8 cellular contexts compared by ENCODE assay signal in genomic region chr6:159693894-159694545, GRCh38. TPM values are rescaled to one million over a fixed set of nuclear protein-coding genes. Genes with fewer than 3 reads are reported as not detected.
DNase-seq lines count a peak whose midpoint lies in the region; ATAC-seq and TF ChIP-seq lines count a peak whose summit lies in the region.

No MANE protein-coding gene starts in this region.

- DNase-seq in DMS79 treated with DMSO at 0.1 percent for 48 hours (lab: John Stamatoyannopoulos, UW) (peak; percentile 57), PC-9 (peak in 1 of 2 experiments; percentile 21), astrocyte of the spinal cord (ENCODE audit: low read depth, low spot score) (peak; percentile 19), iPS DF 6.9 (ENCODE audit: low read depth, low spot score) (no peak), sciatic nerve (ENCODE audit: low spot score) (no peak), NCI-H2196 (lab: John Stamatoyannopoulos, UW; ENCODE audit: unreplicated experiment) (no peak)

- no peaks in the 10 kb centered on the region for H3K27me3 ChIP-seq in PC-9 (ENCODE audit: insufficient read depth, low read depth)
- H3K27me3 ChIP-seq in iPS DF 6.9 (ENCODE audit: control insufficient read depth, insufficient read depth, low read length): no peaks in the 10 kb centered on the region

- in situ Hi-C loops in astrocyte of the spinal cord (cut with HindIII; ENCODE audit: low sequenced_read_pairs): no loop called here

- TF ChIP-seq CTCF in PC-9 (conservative IDR thresholded peaks at IDR 0.05): no peak
- TF ChIP-seq CTCF in astrocyte of the spinal cord (IDR thresholded peaks at IDR 0.05; ENCODE audit: low read depth, low read length): no peak

- POLR2A ChIA-PET in PC-9 (lab: Charles Lee; ENCODE audit: unreplicated experiment): interaction anchor here (0.6 kb wide), 2 partner anchors 33 to 96 kb away, joined by 3 to 9 read pairs; partner anchors contain the start of genes TCP1 and WTAP

- H3K79me2 ChIP-seq in PC-9 (ENCODE audit: low read depth): peaks cover 15% of the 10 kb centered on the region

- peak overlapping the region; percentile 85 for H2AFZ ChIP-seq in PC-9

- CTCF ChIA-PET in PC-9 (lab: Charles Lee): interaction anchor here (0.7 kb wide), 1 partner anchor 33 kb away, joined by 5 read pairs; the partner anchor contains the start of gene WTAP

- WGBS in iPS DF 6.9 (ENCODE audit: insufficient coverage, insufficient read length): no CpG with 5 or more reads among the region's 14 CpGs

- intact Hi-C loops in PC-9 (cut with micrococcal nuclease; ENCODE audit: unreplicated experiment): loop anchor here (1.0 to 10.0 kb wide), 5 partner anchors 33 to 761 kb away; partner anchors contain the start of genes ACAT2, TCP1 and WTAP
- intact Hi-C loops in sciatic nerve (cut with DNase I): loop anchor here (2.0 kb wide), 1 partner anchor 33 kb away; the partner anchor contains the start of gene WTAP

- H3K27ac ChIP-seq in PC-9 (no peak overlapping the region), iPS DF 6.9 (ENCODE audit: low read length) (no peak overlapping the region)

- H3K36me3 ChIP-seq in PC-9 (ENCODE audit: low read depth) (no peaks in the 10 kb centered on the region), iPS DF 6.9 (ENCODE audit: control insufficient read depth, insufficient read depth, low read length) (no peaks in the 10 kb centered on the region)

- H3K9me2 ChIP-seq in PC-9 (ENCODE audit: insufficient read depth): no peaks in the 10 kb centered on the region

- H3K4me1 ChIP-seq in PC-9 (replicated peaks; ENCODE audit: insufficient read depth) (peaks cover 23% of the 10 kb centered on the region), iPS DF 6.9 (ENCODE audit: control insufficient read depth, insufficient read depth, low read length) (peaks cover 7% of the 10 kb centered on the region)

- H4K20me1 ChIP-seq in PC-9 (ENCODE audit: insufficient read depth): no peaks in the 10 kb centered on the region

- H3K4me3 ChIP-seq in PC-9 (peak overlapping the region; percentile 97), astrocyte of the spinal cord (ENCODE audit: low read depth, low read length) (peak overlapping the region; percentile 68), iPS DF 6.9 (ENCODE audit: low read length) (peak overlapping the region; percentile 67; the same call in 1 of the 2 replicates)

- TSS peak; percentile 68 for BruUV-seq in PC-9 (replicated peaks; lab: Mats Ljungman, UMichigan)

- peak overlapping the region; percentile 99 for H3K4me2 ChIP-seq in PC-9

- H3K9me3 ChIP-seq in PC-9 (ENCODE audit: insufficient read depth, low read depth) (no peaks in the 10 kb centered on the region), iPS DF 6.9 (ENCODE audit: control insufficient read depth, insufficient read depth, low read length) (no peaks in the 10 kb centered on the region)

- 0 out of 2 replicates have a peak, but pooled peaks cover 14% of the 10 kb centered on the region for H3F3A ChIP-seq in PC-9 (ENCODE audit: insufficient read depth, low read depth)

- ATAC-seq in HG02840 (IDR thresholded peaks at IDR 0.05; ENCODE audit: low FRiP score, unreplicated experiment): peak; percentile 2
- ATAC-seq in sciatic nerve: peak; percentile 34
- ATAC-seq in GM18873 (IDR thresholded peaks at IDR 0.05; ENCODE audit: low FRiP score, unreplicated experiment): no peak

RNA-seq across cellular contexts. Expression of gene SOD2, which starts 1.0 kb away (rescaled TPM):
- total RNA-seq in PC-9 (2021) (49.6 and 63.3 TPM in 2 replicates), sciatic nerve (370 TPM)

RNA-seq across cellular contexts. Expression of gene WTAP, which starts 33.3 kb away (rescaled TPM):
- total RNA-seq in PC-9 (2021) (44.7 and 46.5 TPM in 2 replicates), sciatic nerve (88.0 TPM)

Comparison
In these comparisons a context has a peak if more than half of its experiments do, and no peak if none do; other contexts are left out.
1. DNase-seq: peak in DMS79 treated with DMSO at 0.1 percent for 48 hours (single experiment) and astrocyte of the spinal cord (single experiment); none in iPS DF 6.9 (single experiment), sciatic nerve (single experiment) and NCI-H2196 (single experiment).
2. Peak in every context shown above with its lines, with median percentiles within 50 percentile points of each other: H3K4me3 ChIP-seq.